Comparison of ENCODE assay signal across 11 cellular contexts in the genomic region with DNA sequence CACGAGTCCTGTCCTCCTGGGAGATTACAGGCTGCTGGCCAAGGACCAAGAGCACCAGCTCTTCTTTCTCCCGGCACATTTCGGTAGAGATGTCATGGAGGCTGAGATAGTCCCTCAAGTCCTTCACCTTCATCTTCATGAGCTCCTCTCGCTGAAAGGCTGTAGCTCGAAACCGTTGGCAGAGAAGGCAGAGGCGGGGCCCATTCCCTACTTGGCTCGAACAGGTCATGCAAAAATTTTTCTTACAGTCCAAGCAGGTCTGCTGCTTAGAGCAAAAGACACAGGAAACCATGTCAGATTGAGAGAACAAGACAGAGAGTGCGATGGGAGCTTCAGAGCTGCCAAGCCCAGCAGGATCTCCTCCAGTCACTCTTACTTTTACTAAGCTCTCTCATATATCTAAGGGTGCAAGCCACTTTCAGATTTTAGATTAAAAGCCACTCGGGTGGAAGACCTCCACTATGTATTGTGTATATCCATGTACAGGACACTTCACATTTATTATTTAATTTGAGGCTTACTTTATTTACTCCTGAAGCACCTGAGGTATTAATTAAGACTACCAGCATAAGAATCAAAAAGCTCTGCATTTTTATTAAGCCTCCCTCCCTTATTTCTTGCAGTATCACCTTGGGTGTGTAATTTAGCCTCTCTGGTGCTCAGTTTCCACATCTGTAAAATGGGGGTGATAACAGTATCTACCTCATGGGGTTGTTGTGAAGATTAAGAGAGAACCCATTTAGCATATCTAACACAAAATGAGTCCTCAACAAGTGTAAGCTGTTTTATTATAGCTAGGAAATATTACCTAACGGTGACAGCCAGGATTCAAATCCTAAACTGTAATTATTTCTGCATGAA. TPM values are rescaled to one million over a fixed set of nuclear protein-coding genes. Genes with fewer than 3 reads are reported as not detected.
DNase-seq lines count a peak whose midpoint lies in the region; ATAC-seq, FAIRE-seq and TF ChIP-seq lines count a peak whose summit lies in the region.
"Had no signal": no experiment of that assay in that cellular context is flagged by ENCODE, and none has a peak within 500 bp of the region (broad histone marks: within the 10 kb centered on the region; RNA-seq: fewer than 3 reads in every experiment).

No MANE protein-coding gene starts in this region.

- H3K9me3 ChIP-seq in SK-N-SH (no peaks in the 10 kb centered on the region), keratinocyte (ENCODE audit: control insufficient read depth, low read depth, low read length) (no peaks in the 10 kb centered on the region), stomach smooth muscle (ENCODE audit: control insufficient read depth in 2 of 2, low read length in 2 of 2) (no peaks in the 10 kb centered on the region)

- H3K36me3 ChIP-seq in SK-N-SH (replicated peaks in 1 of 2; ENCODE audit: control insufficient read depth in 1 of 2, insufficient read depth in 2 of 2, low read length in 1 of 2), result peaks cover 10 to 30% of the 10 kb centered on the region in 2 experiments
- peaks cover 17 to 26% of the 10 kb centered on the region in 2 experiments for H3K36me3 ChIP-seq in keratinocyte (ENCODE audit: control insufficient read depth in 2 of 2, extremely low read depth in 1 of 2, insufficient read depth in 2 of 2, low read length in 2 of 2)
- peaks cover 10 to 24% of the 10 kb centered on the region in 2 donors for H3K36me3 ChIP-seq in stomach smooth muscle (ENCODE audit: control insufficient read depth in 2 of 2, insufficient read depth in 2 of 2, low read length in 2 of 2)

- H3K27me3 ChIP-seq in SK-N-SH (ENCODE audit: insufficient read depth) (no peaks in the 10 kb centered on the region), keratinocyte (ENCODE audit: control insufficient read depth, extremely low read depth, insufficient read depth, low read length) (no peaks in the 10 kb centered on the region), stomach smooth muscle (ENCODE audit: control insufficient read depth in 1 of 2, insufficient read depth in 2 of 2, low read length in 2 of 2) (no peaks in the 10 kb centered on the region)

- no peak for FAIRE-seq in keratinocyte (lab: Jason Lieb, UNC)
- FAIRE-seq: islet of Langerhans had no signal

- peaks cover 45% of the 10 kb centered on the region for H3K36me3 Mint-ChIP-seq in activated T-helper 2 cell treated with anti-CD3 and anti-CD28 coated beads, Interferon-gamma antibody, Interleukin-2, Interleukin-4, amounts not matched to agents 10 μg/mL and 5 μg/mL and 100 μg/mL, durations not matched to agents 14 hours and 24 hours and 36 hours (ENCODE audit: low read depth)

- H4K20me1 ChIP-seq in SK-N-SH (ENCODE audit: insufficient read depth), result no peaks in the 10 kb centered on the region
- H4K20me1 ChIP-seq in keratinocyte (ENCODE audit: control insufficient read depth, extremely low read depth, insufficient read depth, low read length), result no peaks in the 10 kb centered on the region

- CTCF ChIA-PET in SK-N-SH (lab: Yijun Ruan, JAX), result interaction anchor here (0.8 to 2.6 kb wide), 3 partner anchors 8 to 20 kb away, joined by 3 to 13 read pairs (median 3); no protein-coding TSS in a partner anchor

- POLR2A ChIA-PET in SK-N-SH (lab: Yijun Ruan, JAX), result no interaction called here

- H3K4me1 ChIP-seq in SK-N-SH (ENCODE audit: control insufficient read depth in 1 of 2, insufficient read depth in 2 of 2, low read depth in 1 of 2, low read length in 1 of 2) (peaks cover 0 to 23% of the 10 kb centered on the region in 2 experiments; a peak in 3 of 4 replicates), keratinocyte (ENCODE audit: control insufficient read depth, extremely low read depth, insufficient read depth, low read length) (peaks cover 43% of the 10 kb centered on the region), stomach smooth muscle (ENCODE audit: control insufficient read depth, insufficient read depth, low read length) (peaks cover 23% of the 10 kb centered on the region)

- H3K4me3 ChIP-seq in SK-N-SH (ENCODE audit: low read depth in 2 of 2, low read length in 1 of 2) (no peak overlapping the region), keratinocyte (ENCODE audit: control insufficient read depth in 2 of 3, extremely low read depth in 1 of 3, insufficient read depth in 2 of 3, low read depth in 1 of 3, low read length in 3 of 3) (no peak overlapping the region), stomach smooth muscle (ENCODE audit: low read length in 2 of 2) (peak overlapping the region in 1 of 2 donors; percentile 7)

- WGBS in SK-N-SH (ENCODE audit: low lambda C conversion rate), result 97% methylated on average over 10 of the region's 11 CpGs

- H3K9me3 Mint-ChIP-seq in activated T-helper 2 cell treated with anti-CD3 and anti-CD28 coated beads, Interferon-gamma antibody, Interleukin-2, Interleukin-4, amounts not matched to agents 10 μg/mL and 5 μg/mL and 100 μg/mL, durations not matched to agents 14 hours and 24 hours and 36 hours, result no peaks in the 10 kb centered on the region

- H3K4me1 Mint-ChIP-seq in activated T-helper 2 cell treated with anti-CD3 and anti-CD28 coated beads, Interferon-gamma antibody, Interleukin-2, Interleukin-4, amounts not matched to agents 10 μg/mL and 5 μg/mL and 100 μg/mL, durations not matched to agents 14 hours and 24 hours and 36 hours (ENCODE audit: low read depth), result peaks cover 30% of the 10 kb centered on the region

- no peak for TF ChIP-seq CTCF in SK-N-SH (IDR thresholded peaks at IDR 0.05)
- no peak for TF ChIP-seq CTCF in keratinocyte (optimal IDR thresholded peaks at IDR 0.05 in 1 of 3, IDR thresholded peaks at IDR 0.05 in 1 of 3, conservative IDR thresholded peaks at IDR 0.05 in 1 of 3; ENCODE audit: extremely low read depth in 1 of 3, insufficient read depth in 2 of 3, low read length in 3 of 3)

- no peak overlapping the region for H3K4me3 Mint-ChIP-seq in activated T-helper 2 cell treated with anti-CD3 and anti-CD28 coated beads, Interferon-gamma antibody, Interleukin-2, Interleukin-4, amounts not matched to agents 10 μg/mL and 5 μg/mL and 100 μg/mL, durations not matched to agents 14 hours and 24 hours and 36 hours (ENCODE audit: low read depth)

- peaks cover 33% of the 10 kb centered on the region for H3F3A ChIP-seq in SK-N-SH (replicated peaks; ENCODE audit: insufficient read depth)

- no peak for TF ChIP-seq RAD21 in SK-N-SH (IDR thresholded peaks at IDR 0.05; ENCODE audit: low read length)

- dilution Hi-C loops in keratinocyte (cut with MboI; ENCODE audit: extremely low pct_ligation_motif_present, low sequenced_read_pairs), result no loop called here

- TF ChIP-seq EP300 in SK-N-SH (IDR thresholded peaks at IDR 0.05; ENCODE audit: borderline replicate concordance in 1 of 2, low read depth in 1 of 2, low read length in 1 of 2), result no peak

- no peak for ATAC-seq in SK-N-SH treated with all-trans-retinoic acid at 6 μM for 48 hours
- ATAC-seq in HG02870 (IDR thresholded peaks at IDR 0.05; ENCODE audit: unreplicated experiment), result no peak
- no peak for ATAC-seq in esophagus mucosa

- H3K79me2 ChIP-seq in SK-N-SH (ENCODE audit: insufficient read depth), result no peaks in the 10 kb centered on the region; the same call in 1 of the 2 replicates
- peaks cover 2% of the 10 kb centered on the region for H3K79me2 ChIP-seq in keratinocyte (ENCODE audit: control insufficient read depth, insufficient read depth, low read length)

- no peaks in the 10 kb centered on the region for H3K9me2 ChIP-seq in SK-N-SH

- intact Hi-C loops in activated T-helper 2 cell treated with anti-CD3 and anti-CD28 coated beads, Interferon-gamma antibody, Interleukin-2, Interleukin-4, amounts not matched to agents 10 μg/mL and 5 μg/mL and 100 μg/mL, durations not matched to agents 14 hours and 24 hours and 36 hours (cut with micrococcal nuclease), result loop anchor here (1.0 to 2.0 kb wide), 4 partner anchors 25 to 68 kb away; partner anchors contain the start of gene RFFL

- DNase-seq in SK-N-SH (no peak), keratinocyte (ENCODE audit: low read depth, low spot score) (no peak), midbrain (lab: John Stamatoyannopoulos, UW) (no peak)
- no peak for DNase-seq in activated T-helper 2 cell treated with anti-CD3 and anti-CD28 coated beads, Interferon-gamma antibody, Interleukin-2, Interleukin-4, amounts not matched to agents 10 μg/mL and 5 μg/mL and 100 μg/mL, durations not matched to agents 14 hours and 24 hours and 36 hours (ENCODE audit: low spot score)
- DNase-seq: retina had no signal

- H3K27me3 Mint-ChIP-seq in activated T-helper 2 cell treated with anti-CD3 and anti-CD28 coated beads, Interferon-gamma antibody, Interleukin-2, Interleukin-4, amounts not matched to agents 10 μg/mL and 5 μg/mL and 100 μg/mL, durations not matched to agents 14 hours and 24 hours and 36 hours (ENCODE audit: low read depth), result no peaks in the 10 kb centered on the region

- H3K9me1 ChIP-seq in keratinocyte (ENCODE audit: control insufficient read depth, extremely low read depth, insufficient read depth, low read length), result peaks cover 2% of the 10 kb centered on the region

- H3K27ac ChIP-seq in SK-N-SH (ENCODE audit: low read depth in 2 of 2, low read length in 1 of 2) (peak overlapping the region in 1 of 2 experiments; percentile 93; a peak in 3 of 4 replicates), keratinocyte (ENCODE audit: control insufficient read depth, insufficient read depth, low read length) (peak overlapping the region; percentile 75), stomach smooth muscle (ENCODE audit: low read length) (peak overlapping the region; percentile 89)
- H3K27ac ChIP-seq: 22Rv1 had no signal

- H2AFZ ChIP-seq in SK-N-SH (ENCODE audit: low read depth), result no peak overlapping the region
- H2AFZ ChIP-seq in keratinocyte (ENCODE audit: control insufficient read depth, low read length), result no peak overlapping the region

- peak overlapping the region; percentile 99 for H3K27ac Mint-ChIP-seq in activated T-helper 2 cell treated with anti-CD3 and anti-CD28 coated beads, Interferon-gamma antibody, Interleukin-2, Interleukin-4, amounts not matched to agents 10 μg/mL and 5 μg/mL and 100 μg/mL, durations not matched to agents 14 hours and 24 hours and 36 hours

- H3K9ac ChIP-seq in SK-N-SH (peak overlapping the region; percentile 70), keratinocyte (ENCODE audit: control insufficient read depth, extremely low read depth, insufficient read depth, low read length) (no peak overlapping the region), stomach smooth muscle (ENCODE audit: low read length in 2 of 2) (peak overlapping the region; percentile 47 to 48)

- H3K4me2 ChIP-seq in SK-N-SH, result peak overlapping the region; percentile 70; the same call in 1 of the 2 replicates
- no peak overlapping the region for H3K4me2 ChIP-seq in keratinocyte (ENCODE audit: control insufficient read depth, extremely low read depth, insufficient read depth, low read depth, low read length)

RNA-seq across cellular contexts. Expression of gene LIG3, which starts 41.4 kb away (rescaled TPM):
- polyA plus RNA-seq in SK-N-SH (2012; rRNA removed) (25.7 and 28.6 TPM in 2 replicates), keratinocyte (18.0 to 29.3 TPM (median 24.5 TPM) in 3 replicates)
- polyA plus RNA-seq in SK-N-SH (2012; cell fraction: cytosol; rRNA removed), result 12.2 and 16.4 TPM in 2 replicates
- polyA plus RNA-seq in SK-N-SH (2012; cell fraction: nucleus; rRNA removed), result 38.0 and 54.5 TPM in 2 replicates
- 56.3 and 65.7 TPM in 2 replicates for total RNA-seq in activated T-helper 2 cell treated with anti-CD3 and anti-CD28 coated beads, Interferon-gamma antibody, Interleukin-2, Interleukin-4, amounts not matched to agents 10 μg/mL and 5 μg/mL and 100 μg/mL, durations not matched to agents 14 hours and 24 hours and 36 hours
- 20.5 TPM for polyA plus RNA-seq in keratinocyte (2011; ENCODE audit: low read depth)
- 17.3 and 24.7 TPM in 2 replicates for polyA plus RNA-seq in keratinocyte (2011; cell fraction: cytosol; rRNA removed)
- 36.9 and 44.6 TPM in 2 replicates for polyA plus RNA-seq in keratinocyte (2011; cell fraction: nucleus; rRNA removed)
- 11.8 and 14.0 TPM in 2 replicates for polyA plus RNA-seq in keratinocyte (2012; ENCODE audit: low replicate concordance)
- 25.6 to 50.6 TPM (median 48.2 TPM) in 3 replicates for polyA minus RNA-seq in keratinocyte
- polyA minus RNA-seq in keratinocyte (2011; cell fraction: cytosol; rRNA and poly(A)+ RNA removed), result 18.0 TPM
- polyA minus RNA-seq in keratinocyte (2011; cell fraction: nucleus; rRNA and poly(A)+ RNA removed), result 40.8 and 47.0 TPM in 2 replicates
- total RNA-seq in esophagus mucosa, result 22.8 TPM

RNA-seq across cellular contexts. Expression of gene RFFL, which starts 41.8 kb away (rescaled TPM):
- 10.1 and 12.7 TPM in 2 replicates for polyA plus RNA-seq in SK-N-SH (2012; rRNA removed)
- polyA plus RNA-seq in SK-N-SH (2012; cell fraction: cytosol; rRNA removed), result 9.4 and 13.4 TPM in 2 replicates
- polyA plus RNA-seq in SK-N-SH (2012; cell fraction: nucleus; rRNA removed), result 11.3 and 13.1 TPM in 2 replicates
- total RNA-seq in activated T-helper 2 cell treated with anti-CD3 and anti-CD28 coated beads, Interferon-gamma antibody, Interleukin-2, Interleukin-4, amounts not matched to agents 10 μg/mL and 5 μg/mL and 100 μg/mL, durations not matched to agents 14 hours and 24 hours and 36 hours, result 21.3 and 25.4 TPM in 2 replicates
- polyA plus RNA-seq in keratinocyte, result 10.7 to 17.0 TPM (median 13.5 TPM) in 3 replicates
- 5.3 TPM for polyA plus RNA-seq in keratinocyte (2011; ENCODE audit: low read depth)
- polyA plus RNA-seq in keratinocyte (2011; cell fraction: cytosol; rRNA removed), result 10.4 and 13.6 TPM in 2 replicates
- polyA plus RNA-seq in keratinocyte (2011; cell fraction: nucleus; rRNA removed), result 13.0 and 13.4 TPM in 2 replicates
- polyA plus RNA-seq in keratinocyte (2012; ENCODE audit: low replicate concordance), result 8.8 and 13.2 TPM in 2 replicates
- 43.7 to 112 TPM (median 46.5 TPM) in 3 replicates for polyA minus RNA-seq in keratinocyte
- 26.7 TPM for polyA minus RNA-seq in keratinocyte (2011; cell fraction: cytosol; rRNA and poly(A)+ RNA removed)
- 9.3 and 17.8 TPM in 2 replicates for polyA minus RNA-seq in keratinocyte (2011; cell fraction: nucleus; rRNA and poly(A)+ RNA removed)
- 46.3 TPM for total RNA-seq in esophagus mucosa
